ENCODE assay signal across 16 cellular contexts in genomic region chr19:2443116-2443784, GRCh38. TPM values are rescaled to one million over a fixed set of nuclear protein-coding genes. Genes with fewer than 3 reads are reported as not detected.
DNase-seq lines count a peak whose midpoint lies in the region; ATAC-seq and TF ChIP-seq lines count a peak whose summit lies in the region.
"Had no signal": no experiment of that assay in that cellular context is flagged by ENCODE, and none has a peak within 500 bp of the region (broad histone marks: within the 10 kb centered on the region; RNA-seq: fewer than 3 reads in every experiment).

No MANE protein-coding gene starts in this region.

- no peak overlapping the region for H4K8ac ChIP-seq in mesenchymal stem cell (ENCODE audit: low read length)

- H3K14ac ChIP-seq in mesenchymal stem cell (ENCODE audit: low read length in 2 of 2) = no peak overlapping the region

- DNase-seq in CD4-positive, CD25-positive, alpha-beta regulatory T cell = no peak
- DNase-seq in RWPE1 (ENCODE audit: low spot score) = no peak
- no peak for DNase-seq in mesenchymal stem cell
- DNase-seq in stimulated activated naive B cell treated with anti-CD40 and anti-IgM and Interleukin-4, amounts not matched to agents 10 μg/mL and 1 μg/mL and 100 μg/mL, for 72 hours = no peak
- no peak for DNase-seq in ureter (ENCODE audit: low spot score)
- DNase-seq in brain microvascular endothelial cell = no peak
- DNase-seq: BE2C; Caco-2; CD8-positive, alpha-beta memory T cell; DND-41; GDM1; GOT3; IMR-90 had no signal

- no peak overlapping the region for H2AFZ ChIP-seq in mesenchymal stem cell (ENCODE audit: low read depth, low read length)

- no peaks in the 10 kb centered on the region for H3K27me3 Mint-ChIP-seq in CD4-positive, CD25-positive, alpha-beta regulatory T cell
- no peaks in the 10 kb centered on the region for H3K27me3 Mint-ChIP-seq in stimulated activated naive B cell treated with anti-CD40 and anti-IgM and Interleukin-4, amounts not matched to agents 10 μg/mL and 1 μg/mL and 100 μg/mL, for 72 hours
- H3K27me3 Mint-ChIP-seq: CD8-positive, alpha-beta memory T cell had no signal

- no peaks in the 10 kb centered on the region for H3K27me3 ChIP-seq in CD4-positive, CD25-positive, alpha-beta regulatory T cell (ENCODE audit: control insufficient read depth, insufficient read depth, low read length)
- H3K27me3 ChIP-seq in mesenchymal stem cell (ENCODE audit: control insufficient read depth in 1 of 2, insufficient read depth in 1 of 2, low read length in 2 of 2) (no peaks in the 10 kb centered on the region), brain microvascular endothelial cell (replicated peaks) (no peaks in the 10 kb centered on the region)
- H3K27me3 ChIP-seq: BE2C had no signal

- H2AK5ac ChIP-seq in mesenchymal stem cell (ENCODE audit: low read length, severe bottlenecking) = no peak overlapping the region

- ATAC-seq in CD4-positive, CD25-positive, alpha-beta regulatory T cell (ENCODE audit: low read depth in 2 of 2) = no peak
- no peak for ATAC-seq in stimulated activated naive B cell treated with anti-CD40 and anti-IgM and Interleukin-4, amounts not matched to agents 10 μg/mL and 1 μg/mL and 100 μg/mL, for 72 hours (replicated peaks)
- ATAC-seq: A549, HCT116 had no signal

- no peak overlapping the region for H3K27ac ChIP-seq in CD4-positive, CD25-positive, alpha-beta regulatory T cell (ENCODE audit: insufficient read depth, low read length, poor library complexity, severe bottlenecking)
- H3K27ac ChIP-seq in RWPE1 (peak overlapping the region; percentile 3; the same call in 1 of the 2 replicates), mesenchymal stem cell (ENCODE audit: low read length, poor library complexity, severe bottlenecking) (no peak overlapping the region), brain microvascular endothelial cell (no peak overlapping the region)
- H3K27ac ChIP-seq: A549 had no signal

- CTCF ChIA-PET in RWPE1 (lab: Yijun Ruan, JAX) = no interaction called here

- POLR2A ChIA-PET in RWPE1 (lab: Yijun Ruan, JAX; ENCODE audit: low non-redundant PET) = no interaction called here

- H3K9ac ChIP-seq in mesenchymal stem cell (ENCODE audit: low read length) = no peak overlapping the region

- no peak overlapping the region for H2BK12ac ChIP-seq in mesenchymal stem cell (ENCODE audit: low read length in 2 of 2)

- no peak overlapping the region for H3K23ac ChIP-seq in mesenchymal stem cell (ENCODE audit: low read length in 2 of 2)

- no peak overlapping the region for H3K4me2 ChIP-seq in mesenchymal stem cell (ENCODE audit: low read length, poor library complexity, severe bottlenecking)
- H3K4me2 ChIP-seq: A549 had no signal

- H3K27ac Mint-ChIP-seq in CD4-positive, CD25-positive, alpha-beta regulatory T cell = peak overlapping the region in 2 of 3 donors; percentile 58 to 59
- H3K27ac Mint-ChIP-seq in stimulated activated naive B cell treated with anti-CD40 and anti-IgM and Interleukin-4, amounts not matched to agents 10 μg/mL and 1 μg/mL and 100 μg/mL, for 72 hours = peak overlapping the region; percentile 48
- H3K27ac Mint-ChIP-seq: CD14-positive monocyte had no signal

- in situ Hi-C loops in brain microvascular endothelial cell (cut with HindIII; ENCODE audit: low pct_ligation_motif_present, low sequenced_read_pairs) = no loop called here

- no peak overlapping the region for H3K4me3 ChIP-seq in CD4-positive, CD25-positive, alpha-beta regulatory T cell (ENCODE audit: low read depth, low read length)
- H3K4me3 ChIP-seq in mesenchymal stem cell (ENCODE audit: insufficient read depth in 1 of 2, low read depth in 1 of 2, low read length in 2 of 2) (no peak overlapping the region), brain microvascular endothelial cell (ENCODE audit: low read depth, low read length) (no peak overlapping the region)
- H3K4me3 ChIP-seq: A549 had no signal

- H3K4me1 ChIP-seq in CD4-positive, CD25-positive, alpha-beta regulatory T cell (ENCODE audit: control insufficient read depth, insufficient read depth, low read length, poor library complexity, severe bottlenecking) = peaks cover 5% of the 10 kb centered on the region
- H3K4me1 ChIP-seq in mesenchymal stem cell (ENCODE audit: control insufficient read depth, insufficient read depth, low read depth, low read length) = peaks cover 6% of the 10 kb centered on the region
- H3K4me1 ChIP-seq: A549, BE2C, Caco-2 had no signal

- no peak overlapping the region for H3K4me3 Mint-ChIP-seq in CD4-positive, CD25-positive, alpha-beta regulatory T cell
- no peak overlapping the region for H3K4me3 Mint-ChIP-seq in stimulated activated naive B cell treated with anti-CD40 and anti-IgM and Interleukin-4, amounts not matched to agents 10 μg/mL and 1 μg/mL and 100 μg/mL, for 72 hours
- H3K4me3 Mint-ChIP-seq: CD14-positive monocyte; CD8-positive, alpha-beta memory T cell had no signal

- H3K36me3 ChIP-seq in CD4-positive, CD25-positive, alpha-beta regulatory T cell (ENCODE audit: control insufficient read depth, insufficient read depth, low read length) = peaks cover 7% of the 10 kb centered on the region
- peaks cover 26 to 64% of the 10 kb centered on the region in 2 experiments for H3K36me3 ChIP-seq in mesenchymal stem cell (ENCODE audit: control insufficient read depth in 1 of 2, insufficient read depth in 2 of 2, low read depth in 1 of 2, low read length in 2 of 2)
- peaks cover 19% of the 10 kb centered on the region for H3K36me3 ChIP-seq in brain microvascular endothelial cell (replicated peaks)

- peak overlapping the region; percentile 18 for H4K91ac ChIP-seq in mesenchymal stem cell (ENCODE audit: low read length)

- peaks cover 9% of the 10 kb centered on the region for H3K36me3 Mint-ChIP-seq in CD4-positive, CD25-positive, alpha-beta regulatory T cell
- peaks cover 26 to 34% of the 10 kb centered on the region in 2 donors for H3K36me3 Mint-ChIP-seq in stimulated activated naive B cell treated with anti-CD40 and anti-IgM and Interleukin-4, amounts not matched to agents 10 μg/mL and 1 μg/mL and 100 μg/mL, for 72 hours

- H2BK5ac ChIP-seq in mesenchymal stem cell (ENCODE audit: low read depth, low read length, poor library complexity, severe bottlenecking) = no peak overlapping the region

- no peak overlapping the region for H2BK120ac ChIP-seq in mesenchymal stem cell (ENCODE audit: low read depth, low read length)

- no peak overlapping the region for H3K18ac ChIP-seq in mesenchymal stem cell (ENCODE audit: low read depth in 1 of 2, low read length in 2 of 2)

- no peaks in the 10 kb centered on the region for H3K9me3 Mint-ChIP-seq in CD4-positive, CD25-positive, alpha-beta regulatory T cell
- no peaks in the 10 kb centered on the region for H3K9me3 Mint-ChIP-seq in stimulated activated naive B cell treated with anti-CD40 and anti-IgM and Interleukin-4, amounts not matched to agents 10 μg/mL and 1 μg/mL and 100 μg/mL, for 72 hours
- H3K9me3 Mint-ChIP-seq: CD14-positive monocyte; CD8-positive, alpha-beta memory T cell had no signal

- no peak for TF ChIP-seq CTCF in RWPE1 (conservative IDR thresholded peaks at IDR 0.05; ENCODE audit: low read depth)
- no peak for TF ChIP-seq CTCF in brain microvascular endothelial cell (IDR thresholded peaks at IDR 0.05; ENCODE audit: low read depth, low read length, missing control alignments)

- no peaks in the 10 kb centered on the region for H3K9me3 ChIP-seq in CD4-positive, CD25-positive, alpha-beta regulatory T cell (ENCODE audit: control insufficient read depth in 2 of 2, low read length in 2 of 2)
- no peaks in the 10 kb centered on the region for H3K9me3 ChIP-seq in mesenchymal stem cell (ENCODE audit: control insufficient read depth, low read length)
- H3K9me3 ChIP-seq: A549, BE2C, Caco-2 had no signal

- no peak overlapping the region for H2BK15ac ChIP-seq in mesenchymal stem cell (ENCODE audit: low read depth, poor library complexity, severe bottlenecking)

- peaks cover 43% of the 10 kb centered on the region for H3K79me1 ChIP-seq in mesenchymal stem cell (replicated peaks; ENCODE audit: low read length, poor library complexity, severe bottlenecking)

- H3K4me1 Mint-ChIP-seq in CD4-positive, CD25-positive, alpha-beta regulatory T cell = peaks cover 0 to 14% (median 6%) of the 10 kb centered on the region in 4 donors
- peaks cover 14 to 19% of the 10 kb centered on the region in 2 donors for H3K4me1 Mint-ChIP-seq in stimulated activated naive B cell treated with anti-CD40 and anti-IgM and Interleukin-4, amounts not matched to agents 10 μg/mL and 1 μg/mL and 100 μg/mL, for 72 hours

- WGBS in mesenchymal stem cell = 95% methylated on average over 22 of the region's 22 CpGs

- no peak overlapping the region for H3K4ac ChIP-seq in mesenchymal stem cell (ENCODE audit: low read depth in 1 of 2, low read length in 2 of 2)

RNA-seq across cellular contexts. Expression of gene LMNB2, which starts 13.5 kb away (rescaled TPM):
- 16.0 TPM for total RNA-seq in CD4-positive, CD25-positive, alpha-beta regulatory T cell
- 1 to 10 TPM; 3.8 to 7.5 (median 4.8) TPM for polyA plus RNA-seq in CD4-positive, CD25-positive, alpha-beta regulatory T cell
- 37.7 TPM for polyA plus RNA-seq in mesenchymal stem cell (2013, experiment 1 of 2)
- polyA plus RNA-seq in mesenchymal stem cell (2013, experiment 2 of 2) = 35.4 TPM
- total RNA-seq in ureter = 27.5 TPM

RNA-seq across cellular contexts. Expression of gene TIMM13, which starts 15.9 kb away (rescaled TPM):
- 24.6 TPM for total RNA-seq in CD4-positive, CD25-positive, alpha-beta regulatory T cell
- polyA plus RNA-seq in CD4-positive, CD25-positive, alpha-beta regulatory T cell = 10 to 100 TPM; 49.7 to 62.5 (median 59.4) TPM
- 92.8 TPM for polyA plus RNA-seq in mesenchymal stem cell (2013, experiment 1 of 2)
- polyA plus RNA-seq in mesenchymal stem cell (2013, experiment 2 of 2) = 91.7 TPM
- 87.0 TPM for total RNA-seq in ureter

RNA-seq across cellular contexts. Expression of gene GADD45B, which starts 32.7 kb away (rescaled TPM):
- 191 TPM for total RNA-seq in CD4-positive, CD25-positive, alpha-beta regulatory T cell
- 10 to 100 TPM; 53.4 to 70.2 (median 63.3) TPM for polyA plus RNA-seq in CD4-positive, CD25-positive, alpha-beta regulatory T cell
- 57.8 TPM for polyA plus RNA-seq in mesenchymal stem cell (2013, experiment 1 of 2)
- 51.9 TPM for polyA plus RNA-seq in mesenchymal stem cell (2013, experiment 2 of 2)
- total RNA-seq in ureter = 55.3 TPM
